ENCODE assay signal across 8 cellular contexts in genomic region chr19:34999498-35000337, GRCh38. TPM values are rescaled to one million over a fixed set of nuclear protein-coding genes. Genes with fewer than 3 reads are reported as not detected.
DNase-seq lines count a peak whose midpoint lies in the region; ATAC-seq and TF ChIP-seq lines count a peak whose summit lies in the region.

GRAMD1A (plus strand) TSS chr19:35000323; CDS start chr19:35000479, 156 bp downstream.

- H3K27ac Mint-ChIP-seq in activated T-helper 2 cell treated with anti-CD3 and anti-CD28 coated beads, Interferon-gamma antibody, Interleukin-2, Interleukin-4, amounts not matched to agents 10 μg/mL and 5 μg/mL and 100 μg/mL, durations not matched to agents 14 hours and 24 hours and 36 hours = peak within 1 kb of the TSS; percentile 98
- peak within 1 kb of the TSS; percentile 84 to 91 for H3K27ac Mint-ChIP-seq in natural killer cell treated with Interleukin-12 subunit alpha and Interleukin-12 subunit beta and Interleukin-15 and Interleukin-18, amount 100 ng/mL, for 72 hours
- peak within 1 kb of the TSS; percentile 99 for H3K27ac Mint-ChIP-seq in stimulated activated naive CD8-positive, alpha-beta T cell treated with anti-CD3 and anti-CD28 coated beads, Interleukin-15, Interleukin-2, amounts not matched to agents 100 ng/mL and 50 ng/mL, for 24 hours

- H3K9me3 ChIP-seq in Peyer's patch = peaks cover 0 to 5% (median 0%) of the 10 kb centered on the region in 4 donors

- peak; percentile 59 for ATAC-seq in GM19397 (IDR thresholded peaks at IDR 0.05; ENCODE audit: unreplicated experiment)
- ATAC-seq in natural killer cell treated with Interleukin-12 subunit alpha and Interleukin-12 subunit beta and Interleukin-15 and Interleukin-18, amount 100 ng/mL, for 72 hours = peak; percentile 86 to 89

- H3K27me3 ChIP-seq in Peyer's patch = no peaks in the 10 kb centered on the region

- peak within 1 kb of the TSS; percentile 71 to 79 (median 76) for H3K4me3 ChIP-seq in Peyer's patch

- H3K4me3 Mint-ChIP-seq in activated T-helper 2 cell treated with anti-CD3 and anti-CD28 coated beads, Interferon-gamma antibody, Interleukin-2, Interleukin-4, amounts not matched to agents 10 μg/mL and 5 μg/mL and 100 μg/mL, durations not matched to agents 14 hours and 24 hours and 36 hours (ENCODE audit: low read depth) = peak within 1 kb of the TSS; percentile 99
- H3K4me3 Mint-ChIP-seq in natural killer cell treated with Interleukin-12 subunit alpha and Interleukin-12 subunit beta and Interleukin-15 and Interleukin-18, amount 100 ng/mL, for 72 hours = peak within 1 kb of the TSS; percentile 96
- peak within 1 kb of the TSS; percentile 100 for H3K4me3 Mint-ChIP-seq in stimulated activated naive CD8-positive, alpha-beta T cell treated with anti-CD3 and anti-CD28 coated beads, Interleukin-15, Interleukin-2, amounts not matched to agents 100 ng/mL and 50 ng/mL, for 24 hours

- peaks cover 4 to 82% (median 15%) of the 10 kb centered on the region in 4 donors for H3K4me1 ChIP-seq in Peyer's patch

- H3K27me3 Mint-ChIP-seq in activated T-helper 2 cell treated with anti-CD3 and anti-CD28 coated beads, Interferon-gamma antibody, Interleukin-2, Interleukin-4, amounts not matched to agents 10 μg/mL and 5 μg/mL and 100 μg/mL, durations not matched to agents 14 hours and 24 hours and 36 hours (ENCODE audit: low read depth) = no peaks in the 10 kb centered on the region
- no peaks in the 10 kb centered on the region for H3K27me3 Mint-ChIP-seq in natural killer cell treated with Interleukin-12 subunit alpha and Interleukin-12 subunit beta and Interleukin-15 and Interleukin-18, amount 100 ng/mL, for 72 hours
- H3K27me3 Mint-ChIP-seq in stimulated activated naive CD8-positive, alpha-beta T cell treated with anti-CD3 and anti-CD28 coated beads, Interleukin-15, Interleukin-2, amounts not matched to agents 100 ng/mL and 50 ng/mL, for 24 hours = no peaks in the 10 kb centered on the region

- H3K27ac ChIP-seq in C4-2B (peak within 1 kb of the TSS; percentile 79), Peyer's patch (peak within 1 kb of the TSS; percentile 90 to 98 (median 94))

- peak in 1 of 2 donors; percentile 77 for TF ChIP-seq POLR2A in Peyer's patch (IDR thresholded peaks at IDR 0.05)

- intact Hi-C loops in activated T-helper 2 cell treated with anti-CD3 and anti-CD28 coated beads, Interferon-gamma antibody, Interleukin-2, Interleukin-4, amounts not matched to agents 10 μg/mL and 5 μg/mL and 100 μg/mL, durations not matched to agents 14 hours and 24 hours and 36 hours (cut with micrococcal nuclease) = loop anchor here (5.0 kb wide), 2 partner anchors 37 to 322 kb away; partner anchors contain the start of genes SCGB2B2, ZNF302 and ZNF792

- no peaks in the 10 kb centered on the region for H3K9me3 Mint-ChIP-seq in activated T-helper 2 cell treated with anti-CD3 and anti-CD28 coated beads, Interferon-gamma antibody, Interleukin-2, Interleukin-4, amounts not matched to agents 10 μg/mL and 5 μg/mL and 100 μg/mL, durations not matched to agents 14 hours and 24 hours and 36 hours
- H3K9me3 Mint-ChIP-seq in natural killer cell treated with Interleukin-12 subunit alpha and Interleukin-12 subunit beta and Interleukin-15 and Interleukin-18, amount 100 ng/mL, for 72 hours = no peaks in the 10 kb centered on the region
- H3K9me3 Mint-ChIP-seq in stimulated activated naive CD8-positive, alpha-beta T cell treated with anti-CD3 and anti-CD28 coated beads, Interleukin-15, Interleukin-2, amounts not matched to agents 100 ng/mL and 50 ng/mL, for 24 hours = no peaks in the 10 kb centered on the region

- DNase-seq in HuH-7.5 (ENCODE audit: low spot score) (peak; percentile 86), Peyer's patch (peak; percentile 84 to 92 (median 88)), fibroblast of peridontal ligament (ENCODE audit: extremely low read depth) (peak; percentile 76)
- peak; percentile 70 for DNase-seq in activated T-helper 2 cell treated with anti-CD3 and anti-CD28 coated beads, Interferon-gamma antibody, Interleukin-2, Interleukin-4, amounts not matched to agents 10 μg/mL and 5 μg/mL and 100 μg/mL, durations not matched to agents 14 hours and 24 hours and 36 hours (ENCODE audit: low spot score)
- peak; percentile 84 for DNase-seq in natural killer cell treated with Interleukin-12 subunit alpha and Interleukin-12 subunit beta and Interleukin-15 and Interleukin-18, amount 100 ng/mL, for 72 hours (ENCODE audit: low spot score)

- H3K36me3 ChIP-seq in Peyer's patch = no peaks in the 10 kb centered on the region

- H3K36me3 Mint-ChIP-seq in activated T-helper 2 cell treated with anti-CD3 and anti-CD28 coated beads, Interferon-gamma antibody, Interleukin-2, Interleukin-4, amounts not matched to agents 10 μg/mL and 5 μg/mL and 100 μg/mL, durations not matched to agents 14 hours and 24 hours and 36 hours (ENCODE audit: low read depth) = peaks cover 43% of the 10 kb centered on the region
- peaks cover 6% of the 10 kb centered on the region for H3K36me3 Mint-ChIP-seq in natural killer cell treated with Interleukin-12 subunit alpha and Interleukin-12 subunit beta and Interleukin-15 and Interleukin-18, amount 100 ng/mL, for 72 hours
- peaks cover 33% of the 10 kb centered on the region for H3K36me3 Mint-ChIP-seq in stimulated activated naive CD8-positive, alpha-beta T cell treated with anti-CD3 and anti-CD28 coated beads, Interleukin-15, Interleukin-2, amounts not matched to agents 100 ng/mL and 50 ng/mL, for 24 hours (ENCODE audit: low read depth)

- TF ChIP-seq CTCF in C4-2B (conservative IDR thresholded peaks at IDR 0.05) (no peak), Peyer's patch (IDR thresholded peaks at IDR 0.05) (no peak)

- H3K4me1 Mint-ChIP-seq in activated T-helper 2 cell treated with anti-CD3 and anti-CD28 coated beads, Interferon-gamma antibody, Interleukin-2, Interleukin-4, amounts not matched to agents 10 μg/mL and 5 μg/mL and 100 μg/mL, durations not matched to agents 14 hours and 24 hours and 36 hours (ENCODE audit: low read depth) = peaks cover 47% of the 10 kb centered on the region
- peaks cover 45 to 54% of the 10 kb centered on the region in 2 donors for H3K4me1 Mint-ChIP-seq in natural killer cell treated with Interleukin-12 subunit alpha and Interleukin-12 subunit beta and Interleukin-15 and Interleukin-18, amount 100 ng/mL, for 72 hours (ENCODE audit: low read depth in 2 of 2)
- peaks cover 78% of the 10 kb centered on the region for H3K4me1 Mint-ChIP-seq in stimulated activated naive CD8-positive, alpha-beta T cell treated with anti-CD3 and anti-CD28 coated beads, Interleukin-15, Interleukin-2, amounts not matched to agents 100 ng/mL and 50 ng/mL, for 24 hours (ENCODE audit: low read depth)

RNA-seq across cellular contexts. Expression of gene GRAMD1A, which starts in this region (rescaled TPM):
- 100 to 1,000 TPM in 1 of 4 donors, 10 to 100 TPM in 2, 1 to 10 TPM in 1; 6.0 to 135 (median 61.6) TPM for total RNA-seq in Peyer's patch
- 260 TPM in 2 replicates for total RNA-seq in activated T-helper 2 cell treated with anti-CD3 and anti-CD28 coated beads, Interferon-gamma antibody, Interleukin-2, Interleukin-4, amounts not matched to agents 10 μg/mL and 5 μg/mL and 100 μg/mL, durations not matched to agents 14 hours and 24 hours and 36 hours
- 100 to 1,000 TPM in 1 of 2 donors, 10 to 100 TPM in 1; 57.8 to 106 TPM for total RNA-seq in natural killer cell treated with Interleukin-12 subunit alpha and Interleukin-12 subunit beta and Interleukin-15 and Interleukin-18, amount 100 ng/mL, for 72 hours

Comparison
In these comparisons a context has a peak if more than half of its experiments do, and no peak if none do; other contexts are left out.
1. Peak in every context shown above with its lines: DNase-seq, ATAC-seq, H3K4me3 ChIP-seq and H3K27ac ChIP-seq.